ENCODE assay signal across 9 cellular contexts in the genomic region with DNA sequence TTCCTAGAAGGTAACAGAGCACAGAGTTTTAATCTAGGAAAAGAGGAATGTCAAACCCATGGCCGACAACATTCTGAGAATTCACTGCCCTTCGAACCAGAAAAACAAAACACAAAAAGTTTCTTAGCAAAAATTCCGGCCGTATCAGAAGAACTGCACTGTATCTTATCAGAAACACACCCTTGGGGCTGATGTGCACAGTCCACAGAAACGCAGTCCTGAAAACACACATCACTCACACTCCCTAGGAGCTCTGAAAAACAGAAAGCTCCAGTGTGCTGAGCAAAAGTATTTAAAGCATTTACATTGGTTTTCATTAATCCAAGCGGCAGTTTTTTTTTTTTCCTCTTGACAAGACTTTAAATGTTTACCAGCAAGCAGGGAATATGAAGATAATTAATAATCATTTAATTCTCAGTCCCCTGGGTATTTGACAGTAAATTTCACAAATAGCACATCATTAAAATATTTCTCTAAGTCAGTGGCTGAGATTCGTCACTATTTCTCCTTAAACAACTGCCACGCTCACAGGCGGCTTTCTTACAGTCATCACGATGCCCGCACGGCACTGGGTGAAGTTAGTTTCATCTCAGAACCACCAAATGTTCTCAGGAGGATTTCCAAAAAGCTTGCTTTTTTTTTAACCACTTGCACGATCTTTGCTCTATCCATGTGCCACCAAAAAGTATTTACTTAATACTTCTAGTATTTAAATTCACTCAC. TPM values are rescaled to one million over a fixed set of nuclear protein-coding genes. Genes with fewer than 3 reads are reported as not detected.
A peak's percentile ranks its signal among the peaks of the same experiment; 100 is the strongest.
DNase-seq lines count a peak whose midpoint lies in the region; ATAC-seq and TF ChIP-seq lines count a peak whose summit lies in the region.
"Had no signal": no experiment of that assay in that cellular context is flagged by ENCODE, and none has a peak within 500 bp of the region (broad histone marks: within the 10 kb centered on the region; RNA-seq: fewer than 3 reads in every experiment).

No MANE protein-coding gene starts in this region.

- no peak overlapping the region for H3K4me3 ChIP-seq in mesodermal cell (ENCODE audit: extremely low read depth, insufficient read depth, low read length, poor library complexity, severe bottlenecking)

- TF ChIP-seq CTCF in GM10248 (IDR thresholded peaks at IDR 0.05; ENCODE audit: control extremely low read depth, extremely low read depth, low read depth, missing control alignments): no peak

- no peak for ATAC-seq in GM19023 (IDR thresholded peaks at IDR 0.05; ENCODE audit: unreplicated experiment)
- ATAC-seq in HG03457 (IDR thresholded peaks at IDR 0.05; ENCODE audit: unreplicated experiment): no peak

- POLR2A ChIA-PET in GM10248 (lab: Yijun Ruan, JAX): interaction anchor here (1.2 kb wide), 1 partner anchor 12 kb away, joined by 4 read pairs; no protein-coding TSS in a partner anchor

- no peaks in the 10 kb centered on the region for H3K36me3 ChIP-seq in mesodermal cell (ENCODE audit: control insufficient read depth, insufficient read depth, low read length)

- peaks cover 43% of the 10 kb centered on the region for H3K4me1 ChIP-seq in mesodermal cell (ENCODE audit: control insufficient read depth, insufficient read depth, low read length, poor library complexity, severe bottlenecking)

- CTCF ChIA-PET in GM10248 (lab: Yijun Ruan, JAX): no interaction called here

- peak overlapping the region; percentile 69 for H3K27ac ChIP-seq in mesodermal cell (ENCODE audit: low read depth, low read length, severe bottlenecking)

- 81 to 93% methylated on average over 9 to 11 of the region's 13 CpGs for WGBS in mesodermal cell (ENCODE audit: insufficient coverage in 2 of 2), 2 experiments

- peak; percentile 74 for DNase-seq in stimulated activated naive CD4-positive, alpha-beta T cell treated with Interleukin-2 at 50 U/mL for 16 hours (lab: John Stamatoyannopoulos, UW)
- DNase-seq in stimulated activated naive CD4-positive, alpha-beta T cell (lab: John Stamatoyannopoulos, UW): no peak
- peak; percentile 89 for DNase-seq in activated effector memory CD4-positive, alpha-beta T cell treated with anti-CD3 and anti-CD28 coated beads, Interleukin-2, amount 50 U/mL, for 16 hours
- DNase-seq in GM10248 (ENCODE audit: extremely low spot score) (no peak), NOMO-1 treated with dmso at 0.1 percent for 144 hours (lab: John Stamatoyannopoulos, UW; ENCODE audit: unreplicated experiment) (no peak)
- DNase-seq: Calu3 had no signal

- no peaks in the 10 kb centered on the region for H3K9me3 ChIP-seq in mesodermal cell (ENCODE audit: control insufficient read depth, low read length)

RNA-seq across cellular contexts. Expression of a gene that starts 13.3 kb away (rescaled TPM):
- 3.4 TPM for polyA plus RNA-seq in mesodermal cell (2013, experiment 1 of 2)
- polyA plus RNA-seq in mesodermal cell (2013, experiment 2 of 2): 1.9 TPM

Comparison
In these comparisons a context has a peak if more than half of its experiments do, and no peak if none do; other contexts are left out.
1. DNase-seq: peak in stimulated activated naive CD4-positive, alpha-beta T cell treated with Interleukin-2 at 50 U/mL for 16 hours (single experiment) and activated effector memory CD4-positive, alpha-beta T cell treated with anti-CD3 and anti-CD28 coated beads, Interleukin-2, amount 50 U/mL, for 16 hours (single experiment); none in stimulated activated naive CD4-positive, alpha-beta T cell (0 of 6), GM10248 (single experiment) and NOMO-1 treated with dmso at 0.1 percent for 144 hours (single experiment).